Comparison of ENCODE assay signal across 8 cellular contexts in the genomic region with DNA sequence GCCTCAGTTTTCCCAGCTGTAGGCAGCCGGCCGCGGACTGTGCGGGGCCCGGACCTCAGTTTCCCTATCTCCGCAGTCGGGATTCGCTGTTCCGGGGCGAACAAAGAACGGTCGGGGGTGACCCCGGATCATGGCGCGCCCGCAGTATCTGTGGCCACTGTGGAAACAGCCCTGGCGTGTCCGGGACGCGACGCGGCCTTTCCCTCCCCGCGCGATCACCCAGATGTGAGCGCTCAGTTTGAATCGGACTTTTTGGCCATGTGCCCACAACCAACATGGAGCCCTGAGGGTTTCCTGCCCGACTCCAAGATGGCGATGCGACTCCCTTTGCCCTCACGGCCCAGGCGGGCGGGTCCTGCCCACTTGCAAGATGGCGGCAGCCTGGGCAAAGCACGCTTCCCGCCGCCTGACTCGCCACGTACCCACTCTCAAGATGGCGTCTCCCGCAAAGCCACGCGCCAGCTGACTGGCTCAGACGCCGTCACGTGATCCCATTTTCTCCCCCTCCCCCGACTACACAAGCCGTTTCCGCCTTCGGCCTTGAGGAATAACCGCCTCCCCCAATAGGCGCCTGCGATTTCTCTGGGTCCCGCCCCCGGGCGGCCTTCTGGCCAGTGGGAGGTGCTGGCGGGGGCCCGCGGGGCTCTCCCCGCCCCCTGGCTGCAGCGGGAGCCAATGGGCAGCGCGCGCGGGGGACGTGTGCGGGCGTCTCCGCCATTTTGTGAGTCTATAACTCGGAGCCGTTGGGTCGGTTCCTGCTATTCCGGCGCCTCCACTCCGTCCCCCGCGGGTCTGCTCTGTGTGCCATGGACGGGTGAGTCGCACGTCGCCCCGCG. TPM values are rescaled to one million over a fixed set of nuclear protein-coding genes. Genes with fewer than 3 reads are reported as not detected.
DNase-seq lines count a peak whose midpoint lies in the region; ATAC-seq, FAIRE-seq and TF ChIP-seq lines count a peak whose summit lies in the region.

A gene (plus strand): TSS at position 761 of the 836 bp plus-strand sequence. CDS start 46 bp downstream, at position 807.

- H3K27ac Mint-ChIP-seq in T-helper 2 cell treated with Interferon-gamma antibody and Interleukin-4, amounts not matched to agents 5 μg/mL and 100 μg/mL, for 36 hours: peak within 1 kb of the TSS; percentile 89

- H3K4me1 ChIP-seq in ascending aorta (peaks cover 34 to 46% of the 10 kb centered on the region in 2 donors), right atrium auricular region (peaks cover 2 to 61% of the 10 kb centered on the region in 2 donors), psoas muscle (peaks cover 43% of the 10 kb centered on the region)

- TF ChIP-seq CTCF in ascending aorta (IDR thresholded peaks at IDR 0.05) (no peak), right atrium auricular region (IDR thresholded peaks at IDR 0.05) (no peak), psoas muscle (IDR thresholded peaks at IDR 0.05) (no peak)

- peak within 1 kb of the TSS; percentile 94 for H3K4me3 Mint-ChIP-seq in T-helper 2 cell treated with Interferon-gamma antibody and Interleukin-4, amounts not matched to agents 5 μg/mL and 100 μg/mL, for 36 hours

- DNase-seq in NCI-H1930 (lab: John Stamatoyannopoulos, UW) (peak; percentile 99), ascending aorta (ENCODE audit: low spot score in 2 of 2) (peak; percentile 100), right atrium auricular region (ENCODE audit: low spot score) (peak; percentile 100), psoas muscle (peak; percentile 100), urothelium cell line (ENCODE audit: low spot score) (peak; percentile 96)
- DNase-seq in T-helper 2 cell treated with Interferon-gamma antibody and Interleukin-4, amounts not matched to agents 5 μg/mL and 100 μg/mL, for 36 hours (ENCODE audit: low spot score): peak; percentile 100

- H3K36me3 ChIP-seq in ascending aorta (peaks cover 0 to 5% of the 10 kb centered on the region in 2 donors), right atrium auricular region (peaks cover 28% of the 10 kb centered on the region), psoas muscle (ENCODE audit: insufficient read depth in 1 of 2, low read depth in 1 of 2) (peaks cover 0 to 14% of the 10 kb centered on the region in 2 donors)

- intact Hi-C loops in ascending aorta (cut with DNase I): loop anchor here (1.0 to 5.0 kb wide), 6 partner anchors 115 to 266 kb away; a partner anchor contains a TSS
- intact Hi-C loops in psoas muscle (cut with DNase I): no loop called here

- FAIRE-seq in urothelium cell line (lab: Jason Lieb, UNC): peak; percentile 90

- peak within 1 kb of the TSS; percentile 84 to 99 for H3K27ac ChIP-seq in ascending aorta
- peak within 1 kb of the TSS; percentile 90 to 96 for H3K27ac ChIP-seq in right atrium auricular region
- peak within 1 kb of the TSS; percentile 99 for H3K27ac ChIP-seq in psoas muscle

- peak; percentile 79 for ATAC-seq in GM18502 (IDR thresholded peaks at IDR 0.05; ENCODE audit: poor library complexity, unreplicated experiment)
- peak; percentile 81 for ATAC-seq in HG02970 (IDR thresholded peaks at IDR 0.05; ENCODE audit: low FRiP score, unreplicated experiment)
- peak; percentile 91 to 93 (median 92) for ATAC-seq in psoas muscle

- whole genome bisulfite sequencing in psoas muscle, 3 donors: 0 to 2% (median 0%) methylated on average over 51 to 83 of the region's 83 CpGs

- peak within 1 kb of the TSS; percentile 96 to 98 for H3K4me3 ChIP-seq in ascending aorta
- H3K4me3 ChIP-seq in right atrium auricular region: peak within 1 kb of the TSS; percentile 97 to 99
- peak within 1 kb of the TSS; percentile 81 for H3K4me3 ChIP-seq in psoas muscle

- H3K4me1 Mint-ChIP-seq in T-helper 2 cell treated with Interferon-gamma antibody and Interleukin-4, amounts not matched to agents 5 μg/mL and 100 μg/mL, for 36 hours (ENCODE audit: low read depth): peaks cover 21% of the 10 kb centered on the region

- H3K27me3 ChIP-seq in ascending aorta: no peaks in the 10 kb centered on the region
- H3K27me3 ChIP-seq in right atrium auricular region: no peaks in the 10 kb centered on the region
- no peaks in the 10 kb centered on the region for H3K27me3 ChIP-seq in psoas muscle (ENCODE audit: insufficient read depth in 3 of 3, low read length in 2 of 3)

- peaks cover 30% of the 10 kb centered on the region for H3K36me3 Mint-ChIP-seq in T-helper 2 cell treated with Interferon-gamma antibody and Interleukin-4, amounts not matched to agents 5 μg/mL and 100 μg/mL, for 36 hours (ENCODE audit: low read depth)

- no peaks in the 10 kb centered on the region for H3K27me3 Mint-ChIP-seq in T-helper 2 cell treated with Interferon-gamma antibody and Interleukin-4, amounts not matched to agents 5 μg/mL and 100 μg/mL, for 36 hours (ENCODE audit: low read depth)

- H3K9me3 ChIP-seq in ascending aorta: no peaks in the 10 kb centered on the region
- no peaks in the 10 kb centered on the region for H3K9me3 ChIP-seq in right atrium auricular region
- H3K9me3 ChIP-seq in psoas muscle: no peaks in the 10 kb centered on the region

- no peaks in the 10 kb centered on the region for H3K9me3 Mint-ChIP-seq in T-helper 2 cell treated with Interferon-gamma antibody and Interleukin-4, amounts not matched to agents 5 μg/mL and 100 μg/mL, for 36 hours

RNA-seq across cellular contexts. Expression of the gene that starts here (rescaled TPM):
- 210 TPM for total RNA-seq in ascending aorta
- total RNA-seq in right atrium auricular region: 10 to 100 TPM; 49.4 to 73.9 TPM
- 10 to 100 TPM; 36.5 to 69.4 (median 60.8) TPM for total RNA-seq in psoas muscle
- polyA plus RNA-seq in psoas muscle: 10 to 100 TPM; 24.2 to 36.3 (median 25.1) TPM

Comparison
In these comparisons a context has a peak if more than half of its experiments do, and no peak if none do; other contexts are left out.
1. Peak in every context shown above with its lines: DNase-seq, ATAC-seq, H3K4me3 ChIP-seq and H3K27ac ChIP-seq.